1 cellular context compared by ENCODE assay signal in genomic region chr4:20700007-20700761, GRCh38.
TF ChIP-seq lines count a peak whose summit lies in the region.

Gene PACRGL (plus strand): TSS chr4:20700458. CDS start chr4:20704482, 4,024 bp downstream.

TF ChIP-seq in HepG2, 621 proteins besides CTCF, POLR2A, EP300 and RAD21 (continued from another document and continues in another):
- TF ChIP-seq ZMAT3 (CRISPR knock-in tag; conservative IDR thresholded peaks at IDR 0.05) (no peak), ZNF790 (CRISPR knock-in tag; IDR thresholded peaks at IDR 0.05; ENCODE audit: borderline replicate concordance) (no peak), PHF20 (CRISPR knock-in tag; IDR thresholded peaks at IDR 0.05) (peak; percentile 92), FOSL2 (CRISPR knock-in tag; IDR thresholded peaks at IDR 0.05) (0 out of 2 replicates have a peak, but pooled peaks have one; percentile 14), HMGA1 (CRISPR knock-in tag; conservative IDR thresholded peaks at IDR 0.05) (no peak), SNRNP70 (IDR thresholded peaks at IDR 0.05; ENCODE audit: low read depth, low read length) (no peak), HNRNPH1 (optimal IDR thresholded peaks at IDR 0.05; ENCODE audit: low read depth, low read length) (no peak), JUND (CRISPR knock-in tag; IDR thresholded peaks at IDR 0.05) (no peak), TAF1 (CRISPR knock-in tag; IDR thresholded peaks at IDR 0.05) (peak; percentile 79), RFXANK (CRISPR knock-in tag; IDR thresholded peaks at IDR 0.05) (no peak), EEA1 (CRISPR knock-in tag; IDR thresholded peaks at IDR 0.05; ENCODE audit: borderline replicate concordance) (no peak), ZBTB37 (CRISPR knock-in tag; IDR thresholded peaks at IDR 0.05) (no peak), PCBP2 (optimal IDR thresholded peaks at IDR 0.05; ENCODE audit: low read depth, low read length, poor library complexity, severe bottlenecking) (no peak), MYPOP (CRISPR knock-in tag; IDR thresholded peaks at IDR 0.05) (peak; percentile 38; the same call in 1 of the 2 replicates), ARNT (IDR thresholded peaks at IDR 0.05) (no peak), HNRNPLL (IDR thresholded peaks at IDR 0.05; ENCODE audit: low read depth, low read length, poor library complexity, severe bottlenecking) (peak; percentile 66), ZNF775 (CRISPR knock-in tag; IDR thresholded peaks at IDR 0.05; ENCODE audit: borderline replicate concordance) (no peak), ZNF350 (CRISPR knock-in tag; IDR thresholded peaks at IDR 0.05; ENCODE audit: borderline replicate concordance, low read depth) (peak; percentile 71), ZNF646 (CRISPR knock-in tag; IDR thresholded peaks at IDR 0.05) (no peak), E2F5 (CRISPR knock-in tag; conservative IDR thresholded peaks at IDR 0.05) (peak; percentile 38; the same call in 1 of the 2 replicates), ZNF432 (CRISPR knock-in tag; IDR thresholded peaks at IDR 0.05; ENCODE audit: borderline replicate concordance) (no peak), HNF4A (CRISPR knock-in tag; IDR thresholded peaks at IDR 0.05) (peak; percentile 60), REST (IDR thresholded peaks at IDR 0.05; ENCODE audit: borderline replicate concordance in 1 of 2, low read depth in 1 of 2, low read length in 2 of 2) (no peak), GPN1 (CRISPR knock-in tag; IDR thresholded peaks at IDR 0.05; ENCODE audit: borderline replicate concordance) (no peak), NR2C2 (CRISPR knock-in tag; IDR thresholded peaks at IDR 0.05; ENCODE audit: borderline replicate concordance) (peak; percentile 95), ZNF605 (CRISPR knock-in tag; IDR thresholded peaks at IDR 0.05) (no peak), CREM (IDR thresholded peaks at IDR 0.05) (peak; percentile 95), CREM (CRISPR knock-in tag; IDR thresholded peaks at IDR 0.05) (peak; percentile 70; the same call in 1 of the 2 replicates), ZFP36 (IDR thresholded peaks at IDR 0.05; ENCODE audit: borderline replicate concordance, low read depth, low read length, partially characterized antibody) (no peak), CBX1 (IDR thresholded peaks at IDR 0.05; ENCODE audit: low read depth) (no peak), ZNF776 (CRISPR knock-in tag; IDR thresholded peaks at IDR 0.05) (no peak), FOXK2 (IDR thresholded peaks at IDR 0.05) (no peak), U2AF1 (optimal IDR thresholded peaks at IDR 0.05; ENCODE audit: low read depth, low read length) (no peak), TRAFD1 (CRISPR knock-in tag; IDR thresholded peaks at IDR 0.05; ENCODE audit: borderline replicate concordance) (no peak), TERF1 (CRISPR knock-in tag; IDR thresholded peaks at IDR 0.05) (no peak), HIC2 (CRISPR knock-in tag; IDR thresholded peaks at IDR 0.05; ENCODE audit: low read depth) (no peak), ARID2 (CRISPR knock-in tag; IDR thresholded peaks at IDR 0.05; ENCODE audit: borderline replicate concordance) (no peak)
